25 cellular contexts compared by ENCODE assay signal in the genomic region with DNA sequence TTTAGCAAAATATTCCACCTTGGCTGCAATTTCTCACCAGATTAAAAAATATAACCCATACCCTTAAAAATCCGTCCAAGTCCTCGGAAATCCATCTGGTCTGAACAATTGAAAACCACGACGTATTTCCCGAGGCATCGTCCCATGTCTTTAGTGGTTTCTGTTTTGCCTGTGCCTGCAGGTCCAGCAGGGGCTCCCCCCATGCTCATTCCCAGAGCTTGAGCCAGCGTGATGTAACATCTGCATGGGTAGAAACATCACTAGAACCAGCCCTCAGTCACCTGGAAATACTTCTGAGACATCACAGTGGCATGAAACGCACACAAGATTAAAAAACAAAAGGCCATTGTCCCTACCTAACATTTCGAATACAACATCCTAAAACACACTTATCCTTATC.
"Had no signal": no experiment of that assay in that cellular context is flagged by ENCODE, and none has a peak within 500 bp of the region (broad histone marks: within the 10 kb centered on the region; RNA-seq: fewer than 3 reads in every experiment).

No MANE protein-coding gene starts in this region.

- H3K4me1 ChIP-seq: lower lobe of right lung, testis had no signal

- H3K36me3 Mint-ChIP-seq: natural killer cell, type B pancreatic cell had no signal

- H3K4me3 Mint-ChIP-seq: activated CD8-positive, alpha-beta T cell treated with anti-CD3 and anti-CD28 coated beads, Interleukin-2, amount 10 ng/mL, durations not matched to agents 7 days and 5 days; activated naive CD8-positive, alpha-beta T cell treated with anti-CD3 and anti-CD28 coated beads, Interleukin-2, amount 50 U/mL, for 24 hours; activated T-helper 1 cell treated with anti-CD3 and anti-CD28 coated beads, Interleukin-12 subunit alpha, Interleukin-12 subunit beta, Interleukin-2, Interleukin-4 antibody, amounts not matched to agents 30 ng/mL and 10 ng/mL and 1 ng/mL, durations not matched to agents 14 hours and 24 hours and 36 hours; dendritic cell treated with granulocyte-macrophage colony-stimulating factor and Interleukin-4, amounts not matched to agents 40 ng/mL and 50 ng/mL, for 4 days; natural killer cell; type B pancreatic cell had no signal

- H3K27me3 Mint-ChIP-seq: activated naive CD8-positive, alpha-beta T cell treated with anti-CD3 and anti-CD28 coated beads, Interleukin-2, amount 50 U/mL, for 24 hours; dendritic cell treated with granulocyte-macrophage colony-stimulating factor and Interleukin-4, amounts not matched to agents 40 ng/mL and 50 ng/mL, for 4 days; progenitor cell of endocrine pancreas; type B pancreatic cell had no signal

- H3K36me3 ChIP-seq: lower lobe of right lung, WERI-Rb-1 had no signal

- H3K4me1 Mint-ChIP-seq: activated naive CD8-positive, alpha-beta T cell treated with anti-CD3 and anti-CD28 coated beads, Interleukin-2, amount 50 U/mL, for 24 hours; natural killer cell had no signal

- H3K27me3 ChIP-seq: body of pancreas, testis had no signal

- ATAC-seq: activated CD8-positive, alpha-beta T cell treated with anti-CD3 and anti-CD28 coated beads, Interleukin-2, amount 10 ng/mL, durations not matched to agents 7 days and 5 days; activated naive CD8-positive, alpha-beta T cell treated with anti-CD3 and anti-CD28 coated beads, Interleukin-2, amount 50 U/mL, for 24 hours; body of pancreas; left lobe of liver; lower lobe of right lung; natural killer cell had no signal

- H3K27ac Mint-ChIP-seq: activated CD8-positive, alpha-beta T cell treated with anti-CD3 and anti-CD28 coated beads, Interleukin-2, amount 10 ng/mL, durations not matched to agents 7 days and 5 days; activated naive CD8-positive, alpha-beta T cell treated with anti-CD3 and anti-CD28 coated beads, Interleukin-2, amount 50 U/mL, for 24 hours; activated T-helper 1 cell treated with anti-CD3 and anti-CD28 coated beads, Interleukin-12 subunit alpha, Interleukin-12 subunit beta, Interleukin-2, Interleukin-4 antibody, amounts not matched to agents 30 ng/mL and 10 ng/mL and 1 ng/mL, durations not matched to agents 14 hours and 24 hours and 36 hours; dendritic cell treated with granulocyte-macrophage colony-stimulating factor and Interleukin-4, amounts not matched to agents 40 ng/mL and 50 ng/mL, for 4 days; natural killer cell; progenitor cell of endocrine pancreas; type B pancreatic cell had no signal

- DNase-seq: activated CD4-positive, alpha-beta T cell treated with anti-CD3 and anti-CD28 coated beads for 1 hour; activated CD4-positive, alpha-beta T cell treated with anti-CD3 and anti-CD28 coated beads, Interleukin-2, amount 50 U/mL, for 1 hour; activated CD8-positive, alpha-beta T cell treated with anti-CD3 and anti-CD28 coated beads, Interleukin-2, amount 10 ng/mL, durations not matched to agents 7 days and 5 days; activated gamma-delta T cell; activated naive CD4-positive, alpha-beta T cell treated with anti-CD3 and anti-CD28 coated beads, Interleukin-2, amount 50 U/mL, for 16 hours; activated naive CD8-positive, alpha-beta T cell treated with anti-CD3 and anti-CD28 coated beads, Interleukin-2, amount 50 U/mL, for 24 hours; body of pancreas; effector CD4-positive, alpha-beta T cell; glutamatergic neuron; hypothalamus; kidney; lower lobe of right lung; natural killer cell; retina; stimulated activated CD4-positive, alpha-beta T cell treated with anti-CD3 and anti-CD28 coated beads, Interleukin-2, amount 100 ng/mL, for 48 hours; stimulated activated CD8-positive, alpha-beta memory T cell treated with anti-CD3 and anti-CD28 coated beads, Interleukin-4, amount 100 ng/mL, for 48 hours; stimulated activated naive CD4-positive, alpha-beta T cell; T-helper 1 cell; testis; WERI-Rb-1 had no signal

- H3K27ac ChIP-seq: body of pancreas, lower lobe of right lung, testis, WERI-Rb-1 had no signal

- H3K9me3 ChIP-seq: lower lobe of right lung, testis had no signal

- H3K4me3 ChIP-seq: body of pancreas, lower lobe of right lung, testis had no signal
